Comparison of ENCODE assay signal across 8 cellular contexts in the genomic region with DNA sequence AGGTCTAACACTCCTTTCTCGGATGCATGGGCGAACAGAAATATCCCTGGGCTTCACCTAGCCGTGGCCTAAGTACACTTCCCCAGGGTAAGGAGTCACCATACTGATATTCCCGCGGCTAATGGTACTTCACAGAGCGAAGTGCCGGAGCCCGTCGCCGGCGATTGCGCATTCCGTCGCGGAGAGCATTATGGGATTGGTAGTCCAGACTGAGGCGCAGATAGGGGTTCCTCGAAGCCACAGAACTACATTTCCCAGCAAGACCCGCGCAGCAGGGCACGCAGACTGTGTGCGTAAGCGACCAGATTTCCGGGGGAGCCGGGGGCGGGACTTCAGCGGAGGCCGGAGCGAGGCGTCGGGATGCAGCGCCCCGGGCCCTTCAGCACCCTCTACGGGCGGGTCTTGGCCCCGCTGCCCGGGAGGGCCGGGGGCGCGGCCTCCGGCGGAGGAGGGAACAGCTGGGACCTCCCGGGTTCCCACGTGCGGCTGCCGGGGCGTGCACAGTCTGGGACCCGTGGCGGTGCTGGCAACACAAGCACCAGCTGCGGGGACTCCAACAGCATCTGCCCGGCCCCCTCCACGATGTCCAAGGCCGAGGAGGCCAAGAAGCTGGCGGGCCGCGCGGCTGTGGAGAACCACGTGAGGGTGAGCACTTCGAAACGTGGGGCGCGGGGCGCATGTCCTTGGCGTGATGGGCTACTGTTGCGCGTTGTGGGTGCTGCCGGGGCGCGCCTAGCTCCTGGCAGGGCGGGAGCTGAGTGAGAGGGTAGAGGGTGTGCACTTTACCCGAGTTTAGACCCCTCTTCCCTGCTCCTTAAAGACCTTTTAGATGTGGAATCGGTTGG. TPM values are rescaled to one million over a fixed set of nuclear protein-coding genes. Genes with fewer than 3 reads are reported as not detected.
DNase-seq lines count a peak whose midpoint lies in the region; ATAC-seq and TF ChIP-seq lines count a peak whose summit lies in the region.

A gene (plus strand): TSS at position 335 of the 845 bp plus-strand sequence. CDS start 26 bp downstream, at position 361.

- TF ChIP-seq POLR2A in GM15510 (IDR thresholded peaks at IDR 0.05; ENCODE audit: borderline replicate concordance, extremely low read depth, insufficient read length): peak; percentile 78
- peak; percentile 42 for TF ChIP-seq POLR2A in prostate gland (IDR thresholded peaks at IDR 0.05)

- ATAC-seq in HG02885 (IDR thresholded peaks at IDR 0.05; ENCODE audit: poor library complexity, unreplicated experiment): peak; percentile 96

- intact Hi-C loops in left ventricle myocardium inferior (cut with micrococcal nuclease) (no loop called here), prostate gland (cut with DNase I) (loop anchor here (2.0 kb wide), 1 partner anchor 65 kb away; a partner anchor contains a TSS)

- H3K27me3 ChIP-seq in left ventricle myocardium inferior (ENCODE audit: low read depth): no peaks in the 10 kb centered on the region
- H3K27me3 ChIP-seq in prostate gland (replicated peaks; ENCODE audit: insufficient read depth): no peaks in the 10 kb centered on the region

- peak within 1 kb of the TSS; percentile 88 for H3K4me3 Mint-ChIP-seq in T-helper 1 cell treated with Interleukin-12 subunit alpha and Interleukin-12 subunit beta and Interleukin-4 antibody, amounts not matched to agents 30 μg/mL and 1 μg/mL, for 36 hours

- H3K36me3 ChIP-seq in left ventricle myocardium inferior (no peaks in the 10 kb centered on the region), prostate gland (no peaks in the 10 kb centered on the region), urinary bladder (ENCODE audit: insufficient read depth) (no peaks in the 10 kb centered on the region)

- DNase-seq in NCI-H1694 (lab: John Stamatoyannopoulos, UW): peak; percentile 95
- peak; percentile 98 for DNase-seq in amniotic stem cell (lab: John Stamatoyannopoulos, UW)
- DNase-seq in left ventricle myocardium inferior: peak; percentile 99
- DNase-seq in prostate gland (ENCODE audit: low spot score): peak; percentile 98

- peak within 1 kb of the TSS; percentile 81 for H3K4me3 ChIP-seq in left ventricle myocardium inferior
- peak within 1 kb of the TSS; percentile 67 to 76 for H3K4me3 ChIP-seq in prostate gland
- H3K4me3 ChIP-seq in urinary bladder (ENCODE audit: low read depth, low read length): peak within 1 kb of the TSS; percentile 93

- peak; percentile 82 for TF ChIP-seq CTCF in left ventricle myocardium inferior (IDR thresholded peaks at IDR 0.05; ENCODE audit: borderline replicate concordance)
- TF ChIP-seq CTCF in prostate gland (IDR thresholded peaks at IDR 0.05): peak; percentile 13 to 68 (median 52)

- H3K27me3 Mint-ChIP-seq in T-helper 1 cell treated with Interleukin-12 subunit alpha and Interleukin-12 subunit beta and Interleukin-4 antibody, amounts not matched to agents 30 μg/mL and 1 μg/mL, for 36 hours (ENCODE audit: low read depth): no peaks in the 10 kb centered on the region

- 0% methylated on average over 50 of the region's 71 CpGs for WGBS in prostate gland
- under 1% methylated on average over 71 of the region's 71 CpGs for WGBS in urinary bladder

- peak within 1 kb of the TSS; percentile 87 for H3K27ac ChIP-seq in left ventricle myocardium inferior (replicated peaks)
- peak within 1 kb of the TSS; percentile 56 to 67 for H3K27ac ChIP-seq in prostate gland
- H3K27ac ChIP-seq in urinary bladder (ENCODE audit: low read depth): peak within 1 kb of the TSS; percentile 55

- no peaks in the 10 kb centered on the region for H3K36me3 Mint-ChIP-seq in T-helper 1 cell treated with Interleukin-12 subunit alpha and Interleukin-12 subunit beta and Interleukin-4 antibody, amounts not matched to agents 30 μg/mL and 1 μg/mL, for 36 hours (ENCODE audit: low read depth)

- H3K27ac Mint-ChIP-seq in T-helper 1 cell treated with Interleukin-12 subunit alpha and Interleukin-12 subunit beta and Interleukin-4 antibody, amounts not matched to agents 30 μg/mL and 1 μg/mL, for 36 hours: peak within 1 kb of the TSS; percentile 92

- H3K9me3 ChIP-seq in left ventricle myocardium inferior (replicated peaks): no peaks in the 10 kb centered on the region
- H3K9me3 ChIP-seq in prostate gland: no peaks in the 10 kb centered on the region

- H3K4me1 ChIP-seq in left ventricle myocardium inferior (peaks cover 56% of the 10 kb centered on the region), prostate gland (replicated peaks) (no peaks in the 10 kb centered on the region), urinary bladder (ENCODE audit: insufficient read depth) (peaks cover 2% of the 10 kb centered on the region)

- peaks cover 36% of the 10 kb centered on the region for H3K4me1 Mint-ChIP-seq in T-helper 1 cell treated with Interleukin-12 subunit alpha and Interleukin-12 subunit beta and Interleukin-4 antibody, amounts not matched to agents 30 μg/mL and 1 μg/mL, for 36 hours (ENCODE audit: low read depth)

- no peaks in the 10 kb centered on the region for H3K9me3 Mint-ChIP-seq in T-helper 1 cell treated with Interleukin-12 subunit alpha and Interleukin-12 subunit beta and Interleukin-4 antibody, amounts not matched to agents 30 μg/mL and 1 μg/mL, for 36 hours

RNA-seq across cellular contexts. Expression of the gene that starts here (rescaled TPM):
- 18.0 TPM for total RNA-seq in left ventricle myocardium inferior
- 10 to 100 TPM in 1 of 2 donors, 1 to 10 TPM in 1; 8.2 to 12.2 TPM for total RNA-seq in prostate gland
- total RNA-seq in urinary bladder: 13.7 TPM
- 13.7 TPM for polyA plus RNA-seq in urinary bladder

Comparison
In these comparisons a context has a peak if more than half of its experiments do, and no peak if none do; other contexts are left out.
1. Peak in every context shown above with its lines: DNase-seq, ATAC-seq, H3K4me3 ChIP-seq and H3K27ac ChIP-seq.